ENCODE assay signal across 1 cellular context in the genomic region with DNA sequence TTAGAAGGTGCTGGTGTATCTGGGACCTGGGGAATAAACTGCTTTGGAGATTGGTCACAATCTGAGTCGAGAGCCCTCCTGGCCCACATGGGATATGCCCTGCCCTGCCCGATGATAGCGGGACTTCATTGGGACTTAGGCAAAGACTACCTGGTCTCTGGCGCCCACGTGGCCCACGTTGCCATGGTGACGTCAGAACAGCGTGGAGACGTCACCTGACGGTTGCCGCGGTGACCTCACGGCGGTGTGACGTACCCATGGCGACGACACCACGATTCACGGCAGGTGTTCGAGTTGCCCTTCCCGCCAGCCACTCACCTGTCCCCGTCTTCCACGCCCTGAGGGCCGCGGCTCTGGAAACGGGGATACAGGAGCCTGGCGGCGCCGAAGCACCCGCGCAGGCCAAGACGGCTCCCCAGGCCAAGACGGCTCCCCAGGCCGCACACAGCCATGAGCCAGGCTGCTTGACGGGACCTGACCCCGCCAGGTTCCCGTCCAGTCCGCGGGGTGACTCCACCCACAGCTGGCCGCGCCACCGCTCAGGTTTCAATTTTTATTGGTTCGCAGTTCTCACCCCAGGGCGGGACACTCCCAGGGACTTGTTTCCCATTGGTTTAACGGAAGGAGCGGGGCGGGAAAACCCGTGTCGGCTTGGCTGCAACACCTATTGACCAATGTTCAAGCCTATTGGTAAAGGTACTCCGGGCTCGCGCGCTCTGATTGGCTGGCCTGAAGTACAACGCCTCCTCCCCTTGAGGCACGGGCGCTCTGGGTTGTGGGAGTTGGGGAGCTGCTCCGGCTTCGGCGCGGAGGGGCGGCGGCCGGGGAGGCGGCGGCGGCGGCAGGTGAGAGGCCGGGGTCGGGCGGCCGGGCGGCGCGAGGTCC.
TF ChIP-seq lines count a peak whose summit lies in the region.

A gene (minus strand): TSS at position 476 of the 885 bp plus-strand sequence. CDS start 24 bp downstream, at position 452.
A gene (plus strand): TSS at position 766 of the 885 bp plus-strand sequence. CDS start 1,029 bp downstream, outside the sequence.

TF ChIP-seq in HepG2, 621 proteins besides CTCF, POLR2A, EP300 and RAD21 (continued from another document and continues in another):
- TF ChIP-seq, protein P1, sequence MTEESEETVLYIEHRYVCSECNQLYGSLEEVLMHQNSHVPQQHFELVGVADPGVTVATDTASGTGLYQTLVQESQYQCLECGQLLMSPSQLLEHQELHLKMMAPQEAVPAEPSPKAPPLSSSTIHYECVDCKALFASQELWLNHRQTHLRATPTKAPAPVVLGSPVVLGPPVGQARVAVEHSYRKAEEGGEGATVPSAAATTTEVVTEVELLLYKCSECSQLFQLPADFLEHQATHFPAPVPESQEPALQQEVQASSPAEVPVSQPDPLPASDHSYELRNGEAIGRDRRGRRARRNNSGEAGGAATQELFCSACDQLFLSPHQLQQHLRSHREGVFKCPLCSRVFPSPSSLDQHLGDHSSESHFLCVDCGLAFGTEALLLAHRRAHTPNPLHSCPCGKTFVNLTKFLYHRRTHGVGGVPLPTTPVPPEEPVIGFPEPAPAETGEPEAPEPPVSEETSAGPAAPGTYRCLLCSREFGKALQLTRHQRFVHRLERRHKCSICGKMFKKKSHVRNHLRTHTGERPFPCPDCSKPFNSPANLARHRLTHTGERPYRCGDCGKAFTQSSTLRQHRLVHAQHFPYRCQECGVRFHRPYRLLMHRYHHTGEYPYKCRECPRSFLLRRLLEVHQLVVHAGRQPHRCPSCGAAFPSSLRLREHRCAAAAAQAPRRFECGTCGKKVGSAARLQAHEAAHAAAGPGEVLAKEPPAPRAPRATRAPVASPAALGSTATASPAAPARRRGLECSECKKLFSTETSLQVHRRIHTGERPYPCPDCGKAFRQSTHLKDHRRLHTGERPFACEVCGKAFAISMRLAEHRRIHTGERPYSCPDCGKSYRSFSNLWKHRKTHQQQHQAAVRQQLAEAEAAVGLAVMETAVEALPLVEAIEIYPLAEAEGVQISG (CRISPR knock-in tag; IDR thresholded peaks at IDR 0.05), result peak; percentile 85
- TF ChIP-seq ZNF274 (CRISPR knock-in tag; IDR thresholded peaks at IDR 0.05) (peak; percentile 61), HNRNPH1 (optimal IDR thresholded peaks at IDR 0.05; ENCODE audit: low read depth, low read length) (no peak), KMT2A (CRISPR knock-in tag; IDR thresholded peaks at IDR 0.05) (peak; percentile 70; the same call in 1 of the 2 replicates), ZNF775 (CRISPR knock-in tag; IDR thresholded peaks at IDR 0.05; ENCODE audit: borderline replicate concordance) (peak; percentile 85; the same call in 1 of the 2 replicates), SIN3B (IDR thresholded peaks at IDR 0.05; ENCODE audit: low read length) (no peak), AKAP8 (CRISPR knock-in tag; IDR thresholded peaks at IDR 0.05) (peak; percentile 91), HOXA9 (CRISPR knock-in tag; IDR thresholded peaks at IDR 0.05; ENCODE audit: borderline replicate concordance) (no peak), PTBP1 (IDR thresholded peaks at IDR 0.05; ENCODE audit: low read depth, low read length, poor library complexity, severe bottlenecking) (no peak), YY1 (IDR thresholded peaks at IDR 0.05; ENCODE audit: insufficient read depth, insufficient replicate concordance, low read depth, low read length) (peak; percentile 80), RBAK (CRISPR knock-in tag; IDR thresholded peaks at IDR 0.05) (no peak; the same call in 1 of the 2 replicates), MEF2D (CRISPR knock-in tag; IDR thresholded peaks at IDR 0.05) (peak; percentile 84), ZNF607 (CRISPR knock-in tag; IDR thresholded peaks at IDR 0.05; ENCODE audit: borderline replicate concordance) (peak; percentile 79; the same call in 1 of the 2 replicates), FOXM1 (CRISPR knock-in tag; IDR thresholded peaks at IDR 0.05) (no peak), SMARCC2 (IDR thresholded peaks at IDR 0.05) (no peak), ZC3H13 (CRISPR knock-in tag; IDR thresholded peaks at IDR 0.05) (0 out of 2 replicates have a peak, but pooled peaks have one; percentile 84), CHD4 (IDR thresholded peaks at IDR 0.05; ENCODE audit: borderline replicate concordance, low read length) (peak; percentile 67; the same call in 1 of the 2 replicates), GTF2F1 (IDR thresholded peaks at IDR 0.05; ENCODE audit: low read length) (no peak), NFYC (CRISPR knock-in tag; IDR thresholded peaks at IDR 0.05) (peak; percentile 95), ZNF569 (CRISPR knock-in tag; IDR thresholded peaks at IDR 0.05; ENCODE audit: borderline replicate concordance) (no peak), ARHGAP35 (CRISPR knock-in tag; IDR thresholded peaks at IDR 0.05; ENCODE audit: borderline replicate concordance) (no peak; the same call in 1 of the 2 replicates)
- TF ChIP-seq, protein P2, sequence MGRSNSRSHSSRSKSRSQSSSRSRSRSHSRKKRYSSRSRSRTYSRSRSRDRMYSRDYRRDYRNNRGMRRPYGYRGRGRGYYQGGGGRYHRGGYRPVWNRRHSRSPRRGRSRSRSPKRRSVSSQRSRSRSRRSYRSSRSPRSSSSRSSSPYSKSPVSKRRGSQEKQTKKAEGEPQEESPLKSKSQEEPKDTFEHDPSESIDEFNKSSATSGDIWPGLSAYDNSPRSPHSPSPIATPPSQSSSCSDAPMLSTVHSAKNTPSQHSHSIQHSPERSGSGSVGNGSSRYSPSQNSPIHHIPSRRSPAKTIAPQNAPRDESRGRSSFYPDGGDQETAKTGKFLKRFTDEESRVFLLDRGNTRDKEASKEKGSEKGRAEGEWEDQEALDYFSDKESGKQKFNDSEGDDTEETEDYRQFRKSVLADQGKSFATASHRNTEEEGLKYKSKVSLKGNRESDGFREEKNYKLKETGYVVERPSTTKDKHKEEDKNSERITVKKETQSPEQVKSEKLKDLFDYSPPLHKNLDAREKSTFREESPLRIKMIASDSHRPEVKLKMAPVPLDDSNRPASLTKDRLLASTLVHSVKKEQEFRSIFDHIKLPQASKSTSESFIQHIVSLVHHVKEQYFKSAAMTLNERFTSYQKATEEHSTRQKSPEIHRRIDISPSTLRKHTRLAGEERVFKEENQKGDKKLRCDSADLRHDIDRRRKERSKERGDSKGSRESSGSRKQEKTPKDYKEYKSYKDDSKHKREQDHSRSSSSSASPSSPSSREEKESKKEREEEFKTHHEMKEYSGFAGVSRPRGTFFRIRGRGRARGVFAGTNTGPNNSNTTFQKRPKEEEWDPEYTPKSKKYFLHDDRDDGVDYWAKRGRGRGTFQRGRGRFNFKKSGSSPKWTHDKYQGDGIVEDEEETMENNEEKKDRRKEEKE (IDR thresholded peaks at IDR 0.05), result no peak
- TF ChIP-seq, protein P3, sequence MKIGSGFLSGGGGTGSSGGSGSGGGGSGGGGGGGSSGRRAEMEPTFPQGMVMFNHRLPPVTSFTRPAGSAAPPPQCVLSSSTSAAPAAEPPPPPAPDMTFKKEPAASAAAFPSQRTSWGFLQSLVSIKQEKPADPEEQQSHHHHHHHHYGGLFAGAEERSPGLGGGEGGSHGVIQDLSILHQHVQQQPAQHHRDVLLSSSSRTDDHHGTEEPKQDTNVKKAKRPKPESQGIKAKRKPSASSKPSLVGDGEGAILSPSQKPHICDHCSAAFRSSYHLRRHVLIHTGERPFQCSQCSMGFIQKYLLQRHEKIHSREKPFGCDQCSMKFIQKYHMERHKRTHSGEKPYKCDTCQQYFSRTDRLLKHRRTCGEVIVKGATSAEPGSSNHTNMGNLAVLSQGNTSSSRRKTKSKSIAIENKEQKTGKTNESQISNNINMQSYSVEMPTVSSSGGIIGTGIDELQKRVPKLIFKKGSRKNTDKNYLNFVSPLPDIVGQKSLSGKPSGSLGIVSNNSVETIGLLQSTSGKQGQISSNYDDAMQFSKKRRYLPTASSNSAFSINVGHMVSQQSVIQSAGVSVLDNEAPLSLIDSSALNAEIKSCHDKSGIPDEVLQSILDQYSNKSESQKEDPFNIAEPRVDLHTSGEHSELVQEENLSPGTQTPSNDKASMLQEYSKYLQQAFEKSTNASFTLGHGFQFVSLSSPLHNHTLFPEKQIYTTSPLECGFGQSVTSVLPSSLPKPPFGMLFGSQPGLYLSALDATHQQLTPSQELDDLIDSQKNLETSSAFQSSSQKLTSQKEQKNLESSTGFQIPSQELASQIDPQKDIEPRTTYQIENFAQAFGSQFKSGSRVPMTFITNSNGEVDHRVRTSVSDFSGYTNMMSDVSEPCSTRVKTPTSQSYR (CRISPR knock-in tag; IDR thresholded peaks at IDR 0.05; ENCODE audit: borderline replicate concordance), result no peak
- TF ChIP-seq, protein P4, sequence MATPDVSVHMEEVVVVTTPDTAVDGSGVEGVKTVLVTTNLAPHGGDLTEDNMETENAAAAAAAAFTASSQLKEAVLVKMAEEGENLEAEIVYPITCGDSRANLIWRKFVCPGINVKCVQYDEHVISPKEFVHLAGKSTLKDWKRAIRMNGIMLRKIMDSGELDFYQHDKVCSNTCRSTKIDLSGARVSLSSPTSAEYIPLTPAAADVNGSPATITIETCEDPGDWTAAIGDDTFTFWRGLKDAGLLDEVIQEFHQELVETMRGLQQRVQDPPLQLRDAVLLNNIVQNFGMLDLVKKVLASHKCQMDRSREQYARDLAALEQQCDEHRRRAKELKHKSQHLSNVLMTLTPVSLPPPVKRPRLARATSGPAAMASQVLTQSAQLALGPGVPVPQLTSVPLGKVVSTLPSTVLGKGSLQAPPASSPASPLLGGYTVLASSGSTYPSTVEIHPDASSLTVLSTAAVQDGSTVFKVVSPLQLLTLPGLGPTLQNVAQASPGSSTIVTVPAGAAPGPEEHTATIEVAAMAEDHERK (CRISPR knock-in tag; IDR thresholded peaks at IDR 0.05; ENCODE audit: low read depth), result peak; percentile 75
- TF ChIP-seq, protein P5, sequence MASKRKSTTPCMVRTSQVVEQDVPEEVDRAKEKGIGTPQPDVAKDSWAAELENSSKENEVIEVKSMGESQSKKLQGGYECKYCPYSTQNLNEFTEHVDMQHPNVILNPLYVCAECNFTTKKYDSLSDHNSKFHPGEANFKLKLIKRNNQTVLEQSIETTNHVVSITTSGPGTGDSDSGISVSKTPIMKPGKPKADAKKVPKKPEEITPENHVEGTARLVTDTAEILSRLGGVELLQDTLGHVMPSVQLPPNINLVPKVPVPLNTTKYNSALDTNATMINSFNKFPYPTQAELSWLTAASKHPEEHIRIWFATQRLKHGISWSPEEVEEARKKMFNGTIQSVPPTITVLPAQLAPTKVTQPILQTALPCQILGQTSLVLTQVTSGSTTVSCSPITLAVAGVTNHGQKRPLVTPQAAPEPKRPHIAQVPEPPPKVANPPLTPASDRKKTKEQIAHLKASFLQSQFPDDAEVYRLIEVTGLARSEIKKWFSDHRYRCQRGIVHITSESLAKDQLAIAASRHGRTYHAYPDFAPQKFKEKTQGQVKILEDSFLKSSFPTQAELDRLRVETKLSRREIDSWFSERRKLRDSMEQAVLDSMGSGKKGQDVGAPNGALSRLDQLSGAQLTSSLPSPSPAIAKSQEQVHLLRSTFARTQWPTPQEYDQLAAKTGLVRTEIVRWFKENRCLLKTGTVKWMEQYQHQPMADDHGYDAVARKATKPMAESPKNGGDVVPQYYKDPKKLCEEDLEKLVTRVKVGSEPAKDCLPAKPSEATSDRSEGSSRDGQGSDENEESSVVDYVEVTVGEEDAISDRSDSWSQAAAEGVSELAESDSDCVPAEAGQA (IDR thresholded peaks at IDR 0.05; ENCODE audit: low read depth), result peak; percentile 100
- TF ChIP-seq, protein P5 (CRISPR knock-in tag; IDR thresholded peaks at IDR 0.05; ENCODE audit: borderline replicate concordance), result no peak
- TF ChIP-seq, protein P6, sequence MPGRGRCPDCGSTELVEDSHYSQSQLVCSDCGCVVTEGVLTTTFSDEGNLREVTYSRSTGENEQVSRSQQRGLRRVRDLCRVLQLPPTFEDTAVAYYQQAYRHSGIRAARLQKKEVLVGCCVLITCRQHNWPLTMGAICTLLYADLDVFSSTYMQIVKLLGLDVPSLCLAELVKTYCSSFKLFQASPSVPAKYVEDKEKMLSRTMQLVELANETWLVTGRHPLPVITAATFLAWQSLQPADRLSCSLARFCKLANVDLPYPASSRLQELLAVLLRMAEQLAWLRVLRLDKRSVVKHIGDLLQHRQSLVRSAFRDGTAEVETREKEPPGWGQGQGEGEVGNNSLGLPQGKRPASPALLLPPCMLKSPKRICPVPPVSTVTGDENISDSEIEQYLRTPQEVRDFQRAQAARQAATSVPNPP (CRISPR knock-in tag; IDR thresholded peaks at IDR 0.05), result 0 out of 2 replicates have a peak, but pooled peaks have one; percentile 88
- TF ChIP-seq, protein P7, sequence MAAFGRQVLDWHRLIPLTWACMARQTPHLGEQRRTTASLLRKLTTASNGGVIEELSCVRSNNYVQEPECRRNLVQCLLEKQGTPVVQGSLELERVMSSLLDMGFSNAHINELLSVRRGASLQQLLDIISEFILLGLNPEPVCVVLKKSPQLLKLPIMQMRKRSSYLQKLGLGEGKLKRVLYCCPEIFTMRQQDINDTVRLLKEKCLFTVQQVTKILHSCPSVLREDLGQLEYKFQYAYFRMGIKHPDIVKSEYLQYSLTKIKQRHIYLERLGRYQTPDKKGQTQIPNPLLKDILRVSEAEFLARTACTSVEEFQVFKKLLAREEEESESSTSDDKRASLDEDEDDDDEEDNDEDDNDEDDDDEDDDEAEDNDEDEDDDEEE (CRISPR knock-in tag; IDR thresholded peaks at IDR 0.05), result peak; percentile 87; the same call in 1 of the 2 replicates
- TF ChIP-seq, protein P8, sequence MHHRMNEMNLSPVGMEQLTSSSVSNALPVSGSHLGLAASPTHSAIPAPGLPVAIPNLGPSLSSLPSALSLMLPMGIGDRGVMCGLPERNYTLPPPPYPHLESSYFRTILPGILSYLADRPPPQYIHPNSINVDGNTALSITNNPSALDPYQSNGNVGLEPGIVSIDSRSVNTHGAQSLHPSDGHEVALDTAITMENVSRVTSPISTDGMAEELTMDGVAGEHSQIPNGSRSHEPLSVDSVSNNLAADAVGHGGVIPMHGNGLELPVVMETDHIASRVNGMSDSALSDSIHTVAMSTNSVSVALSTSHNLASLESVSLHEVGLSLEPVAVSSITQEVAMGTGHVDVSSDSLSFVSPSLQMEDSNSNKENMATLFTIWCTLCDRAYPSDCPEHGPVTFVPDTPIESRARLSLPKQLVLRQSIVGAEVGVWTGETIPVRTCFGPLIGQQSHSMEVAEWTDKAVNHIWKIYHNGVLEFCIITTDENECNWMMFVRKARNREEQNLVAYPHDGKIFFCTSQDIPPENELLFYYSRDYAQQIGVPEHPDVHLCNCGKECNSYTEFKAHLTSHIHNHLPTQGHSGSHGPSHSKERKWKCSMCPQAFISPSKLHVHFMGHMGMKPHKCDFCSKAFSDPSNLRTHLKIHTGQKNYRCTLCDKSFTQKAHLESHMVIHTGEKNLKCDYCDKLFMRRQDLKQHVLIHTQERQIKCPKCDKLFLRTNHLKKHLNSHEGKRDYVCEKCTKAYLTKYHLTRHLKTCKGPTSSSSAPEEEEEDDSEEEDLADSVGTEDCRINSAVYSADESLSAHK (CRISPR knock-in tag; IDR thresholded peaks at IDR 0.05; ENCODE audit: borderline replicate concordance), result no peak
